Comparison of ENCODE assay signal across 8 cellular contexts in the genomic region with DNA sequence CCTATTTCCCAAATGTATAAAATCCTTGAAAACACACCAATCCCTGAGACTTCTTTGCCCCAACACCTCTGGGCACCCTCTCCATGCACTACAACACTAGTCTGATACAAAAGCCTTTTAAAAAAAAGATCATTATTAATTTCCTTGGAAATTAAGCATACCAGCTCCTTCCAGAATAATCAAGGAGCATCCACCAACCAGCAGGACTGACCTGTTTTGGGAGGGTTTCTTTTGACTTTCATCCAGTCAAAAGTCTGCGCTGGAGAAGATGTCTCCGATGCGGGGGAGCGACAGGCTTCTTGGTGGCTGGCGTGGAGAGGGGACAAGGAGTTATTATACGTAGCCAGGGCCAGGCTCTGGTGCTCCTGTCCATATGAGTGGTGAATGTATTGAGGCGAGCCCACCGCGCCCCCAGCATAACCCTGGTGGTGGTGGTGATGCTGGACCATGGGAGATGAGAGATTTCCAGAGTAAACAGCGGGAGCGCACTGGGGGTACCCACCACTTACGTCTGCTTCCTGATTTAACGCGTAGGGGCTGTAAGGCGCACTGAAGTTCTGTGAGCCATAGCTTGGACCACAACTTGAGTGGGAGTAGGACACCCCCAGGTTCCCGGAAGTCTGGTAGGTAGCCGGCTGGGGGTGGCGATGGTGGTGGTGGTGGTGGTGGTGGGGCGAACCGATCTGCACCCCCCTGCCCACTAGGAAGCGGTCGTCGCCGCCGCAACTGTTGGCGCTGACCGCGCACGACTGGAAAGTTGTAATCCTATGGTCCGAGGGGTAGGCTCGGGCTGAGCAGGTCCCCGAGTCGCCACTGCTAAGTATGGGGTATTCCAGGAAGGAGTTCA. TPM values are rescaled to one million over a fixed set of nuclear protein-coding genes. Genes with fewer than 3 reads are reported as not detected.
DNase-seq lines count a peak whose midpoint lies in the region; ATAC-seq, FAIRE-seq and TF ChIP-seq lines count a peak whose summit lies in the region.

No MANE protein-coding gene starts in this region.

- TF ChIP-seq RAD21 in A549 (conservative IDR thresholded peaks at IDR 0.05 in 1 of 2, IDR thresholded peaks at IDR 0.05 in 1 of 2): no peak

- H2AFZ ChIP-seq in GM23338: no peak overlapping the region

- no peaks in the 10 kb centered on the region for H3K36me3 Mint-ChIP-seq in GM23338 (ENCODE audit: low read depth)
- H3K36me3 Mint-ChIP-seq in T-helper 2 cell treated with Interferon-gamma antibody and Interleukin-4, amounts not matched to agents 5 μg/mL and 100 μg/mL, for 36 hours (ENCODE audit: low read depth): peaks cover 4% of the 10 kb centered on the region

- H3K27ac Mint-ChIP-seq in GM23338: no peak overlapping the region
- H3K27ac Mint-ChIP-seq in T-helper 2 cell treated with Interferon-gamma antibody and Interleukin-4, amounts not matched to agents 5 μg/mL and 100 μg/mL, for 36 hours: peak overlapping the region; percentile 49

- peaks cover 100% of the 10 kb centered on the region for H3K27me3 Mint-ChIP-seq in GM23338 (ENCODE audit: insufficient read depth, low read depth, poor library complexity)
- H3K27me3 Mint-ChIP-seq in T-helper 2 cell treated with Interferon-gamma antibody and Interleukin-4, amounts not matched to agents 5 μg/mL and 100 μg/mL, for 36 hours (ENCODE audit: low read depth): peaks cover 89% of the 10 kb centered on the region

- no peak for TF ChIP-seq EP300 in A549 (IDR thresholded peaks at IDR 0.05)

- H3K27ac ChIP-seq in A549: peak overlapping the region; percentile 91 to 93
- H3K27ac ChIP-seq in GM23338 (ENCODE audit: low read depth): no peak overlapping the region
- H3K27ac ChIP-seq in foreskin keratinocyte: no peak overlapping the region
- peak overlapping the region in 7 of 8 donors; percentile 89 to 97 (median 94) for H3K27ac ChIP-seq in spleen
- H3K27ac ChIP-seq in A673 (ENCODE audit: low read depth, low read length, poor library complexity, severe bottlenecking): no peak overlapping the region

- BruUV-seq in A673 (replicated peaks; lab: Mats Ljungman, UMichigan): no TSS peak

- no peaks in the 10 kb centered on the region for H3K79me2 ChIP-seq in GM23338 (replicated peaks; ENCODE audit: insufficient read depth)

- 45% methylated on average over 32 of the region's 33 CpGs for WGBS in A549 (ENCODE audit: missing lambda C conversion rate)
- 5 to 15% (median 9%) methylated on average over 17 to 33 of the region's 33 CpGs for WGBS in spleen, 5 donors

- peaks cover 46% of the 10 kb centered on the region for H3F3A ChIP-seq in GM23338 (replicated peaks; ENCODE audit: low read depth)

- H3K4me1 ChIP-seq in A549 (peaks cover 22% of the 10 kb centered on the region), GM23338 (ENCODE audit: insufficient read depth) (peaks cover 67% of the 10 kb centered on the region), foreskin keratinocyte (peaks cover 12% of the 10 kb centered on the region), spleen (peaks cover 21 to 60% (median 43%) of the 10 kb centered on the region in 6 donors), A673 (ENCODE audit: insufficient read depth, low read length, poor library complexity, severe bottlenecking) (peaks cover 10% of the 10 kb centered on the region)

- peaks cover 8% of the 10 kb centered on the region; the same call in 2 of the 3 replicates for H3K9me3 Mint-ChIP-seq in GM23338
- no peaks in the 10 kb centered on the region for H3K9me3 Mint-ChIP-seq in T-helper 2 cell treated with Interferon-gamma antibody and Interleukin-4, amounts not matched to agents 5 μg/mL and 100 μg/mL, for 36 hours

- H3K4me3 ChIP-seq in A549 (peak overlapping the region; percentile 91), GM23338 (peak overlapping the region; percentile 60), spleen (peak overlapping the region; percentile 70 to 97 (median 92)), A673 (ENCODE audit: low read depth, low read length, poor library complexity, severe bottlenecking) (no peak overlapping the region)

- peak in 1 of 2 experiments; percentile 52; a peak in 3 of 6 replicates for ATAC-seq in A549
- peak; percentile 13 for ATAC-seq in GM23338
- ATAC-seq in foreskin keratinocyte: peak; percentile 4
- no peak for ATAC-seq in left lobe of liver

- peaks cover 62% of the 10 kb centered on the region for H3K4me1 Mint-ChIP-seq in GM23338
- H3K4me1 Mint-ChIP-seq in T-helper 2 cell treated with Interferon-gamma antibody and Interleukin-4, amounts not matched to agents 5 μg/mL and 100 μg/mL, for 36 hours (ENCODE audit: low read depth): peaks cover 12% of the 10 kb centered on the region

- H3K9me3 ChIP-seq in A549 (no peaks in the 10 kb centered on the region), spleen (no peaks in the 10 kb centered on the region), A673 (ENCODE audit: low read depth, low read length, poor library complexity, severe bottlenecking) (no peaks in the 10 kb centered on the region)

- H4K20me1 ChIP-seq in GM23338 (replicated peaks; ENCODE audit: insufficient read depth): peaks cover 54% of the 10 kb centered on the region

- peak overlapping the region; percentile 69 for H3K4me3 Mint-ChIP-seq in GM23338
- peak overlapping the region; percentile 75 for H3K4me3 Mint-ChIP-seq in T-helper 2 cell treated with Interferon-gamma antibody and Interleukin-4, amounts not matched to agents 5 μg/mL and 100 μg/mL, for 36 hours

- CTCF ChIA-PET in A549 (lab: Yijun Ruan, JAX) (interaction anchor here (1.4 to 3.2 kb wide), 3 partner anchors 11 to 413 kb away, joined by 3 to 20 read pairs (median 4); no protein-coding TSS in a partner anchor), A673 (lab: Charles Lee) (no interaction called here)

- no peak for DNase-seq in A549 (ENCODE audit: low read depth in 1 of 2, low spot score in 1 of 2)
- DNase-seq in GM23338 (ENCODE audit: low spot score): peak; percentile 36
- no peak for DNase-seq in T-helper 2 cell treated with Interferon-gamma antibody and Interleukin-4, amounts not matched to agents 5 μg/mL and 100 μg/mL, for 36 hours (ENCODE audit: low spot score)
- DNase-seq in foreskin keratinocyte: peak in 1 of 2 donors; percentile 21
- DNase-seq in spleen: no peak
- DNase-seq in NCI-H1930 (lab: John Stamatoyannopoulos, UW): no peak
- DNase-seq in left lobe of liver (ENCODE audit: low spot score): no peak
- DNase-seq in A673 (ENCODE audit: low spot score): no peak

- POLR2A ChIA-PET in A549 (lab: Yijun Ruan, JAX) (interaction anchor here (1.4 to 1.6 kb wide), 2 partner anchors 12 to 231 kb away, joined by 6 to 8 read pairs; partner anchors contain the start of gene SKAP2), A673 (lab: Charles Lee; ENCODE audit: low non-redundant PET) (interaction anchor here (0.5 kb wide), 1 partner anchor 31 kb away, joined by 3 read pairs; no protein-coding TSS in a partner anchor)

- peak overlapping the region; percentile 82 for H3K4me2 ChIP-seq in A549
- H3K4me2 ChIP-seq in GM23338: peak overlapping the region; percentile 84; the same call in 1 of the 2 replicates

- H3K9me2 ChIP-seq in GM23338 (ENCODE audit: insufficient read depth): no peaks in the 10 kb centered on the region

- intact Hi-C loops in spleen (cut with DNase I; ENCODE audit: low total_unique reads) (loop anchor here (10.0 kb wide), 1 partner anchor 240 kb away; no protein-coding TSS in a partner anchor), A673 (cut with micrococcal nuclease; ENCODE audit: unreplicated experiment) (no loop called here)

- FAIRE-seq in A549 (lab: Jason Lieb, UNC): no peak

- TF ChIP-seq POLR2A in A549 (IDR thresholded peaks at IDR 0.05; ENCODE audit: low read length): no peak
- TF ChIP-seq POLR2A in spleen (IDR thresholded peaks at IDR 0.05): no peak

- H3K36me3 ChIP-seq in GM23338 (ENCODE audit: insufficient read depth): no peaks in the 10 kb centered on the region
- H3K36me3 ChIP-seq in spleen: peaks cover 0 to 15% (median 0%) of the 10 kb centered on the region in 6 donors
- H3K36me3 ChIP-seq in A673 (ENCODE audit: insufficient read depth, low read length, poor library complexity, severe bottlenecking): no peaks in the 10 kb centered on the region

- no peak for TF ChIP-seq CTCF in A549 (IDR thresholded peaks at IDR 0.05)
- no peak for TF ChIP-seq CTCF in GM23338 (conservative IDR thresholded peaks at IDR 0.05; ENCODE audit: low read depth in 2 of 2)
- TF ChIP-seq CTCF in foreskin keratinocyte (conservative IDR thresholded peaks at IDR 0.05): no peak
- no peak for TF ChIP-seq CTCF in spleen (IDR thresholded peaks at IDR 0.05 in 8 of 11, conservative IDR thresholded peaks at IDR 0.05 in 3 of 11)
- TF ChIP-seq CTCF in A673 (conservative IDR thresholded peaks at IDR 0.05; ENCODE audit: low read depth, low read length): no peak

- H3K27me3 ChIP-seq in GM23338 (ENCODE audit: insufficient read depth) (peaks cover 100% of the 10 kb centered on the region), foreskin keratinocyte (no peaks in the 10 kb centered on the region), spleen (replicated peaks in 1 of 7) (peaks cover 0 to 99% (median 12%) of the 10 kb centered on the region in 7 donors), A673 (replicated peaks; ENCODE audit: insufficient read depth, low read depth, low read length, poor library complexity) (peaks cover 100% of the 10 kb centered on the region)

RNA-seq across cellular contexts. Expression of gene HOXA1, which starts 0.5 kb away (rescaled TPM):
- polyA plus RNA-seq in A549 (2011; rRNA removed) (4.8 and 5.0 TPM in 2 replicates), A549 (2017; fragmentation: RNase III; extraction: RNeasy Plus Mini Kit Qiagen cat#74134 plus additional on column Dnase treatment) (2.6 to 3.0 TPM (median 2.8 TPM) in 3 replicates), GM23338 (2016; fragmentation: Nextera tagmentation; extraction: Ambion mirVana) (not detected in 2 replicates), foreskin keratinocyte (6.3 and 8.2 TPM in 2 replicates), spleen (1 to 10 TPM in 1 of 3 donors, under 1 TPM in 2; 0.33 to 1.3 (median 0.82) TPM)
- 3.3 and 3.5 TPM in 2 replicates for polyA plus RNA-seq in A549 (2012; cell fraction: cytosol; rRNA removed)
- polyA plus RNA-seq in A549 (2012; cell fraction: nucleus; rRNA removed): 2.0 and 2.5 TPM in 2 replicates
- 2.5 and 3.2 TPM in 2 replicates for polyA minus RNA-seq in A549 (2011; rRNA and poly(A)+ RNA removed)
- total RNA-seq in GM23338 (2014; rRNA removed; shearing (Covaris generic)): not detected in 2 replicates
- total RNA-seq in foreskin keratinocyte (7.5 and 8.3 TPM in 2 replicates), spleen (1 to 10 TPM; 1.1 to 4.1 (median 1.7) TPM), left lobe of liver (0.08 TPM), A673 (2021) (not detected in 2 replicates)

RNA-seq across cellular contexts. Expression of gene HOXA2, which starts 7.2 kb away (rescaled TPM):
- polyA plus RNA-seq in A549 (2011; rRNA removed) (2.1 and 2.4 TPM in 2 replicates), A549 (2017; fragmentation: RNase III; extraction: RNeasy Plus Mini Kit Qiagen cat#74134 plus additional on column Dnase treatment) (1.3 to 1.5 TPM (median 1.4 TPM) in 3 replicates), GM23338 (2016; fragmentation: Nextera tagmentation; extraction: Ambion mirVana) (not detected in 2 replicates), foreskin keratinocyte (0.27 and 0.46 TPM in 2 replicates), spleen (under 1 TPM; 0.41 to 0.83 (median 0.55) TPM)
- polyA plus RNA-seq in A549 (2012; cell fraction: cytosol; rRNA removed): 1.1 and 1.2 TPM in 2 replicates
- 4.0 and 5.5 TPM in 2 replicates for polyA plus RNA-seq in A549 (2012; cell fraction: nucleus; rRNA removed)
- 0.83 TPM in 2 replicates for polyA minus RNA-seq in A549 (2011; rRNA and poly(A)+ RNA removed)
- not detected in 2 replicates for total RNA-seq in GM23338 (2014; rRNA removed; shearing (Covaris generic))
- total RNA-seq in foreskin keratinocyte (0.25 and 0.31 TPM in 2 replicates), spleen (1 to 10 TPM in 4 of 7 donors, under 1 TPM in 3; 0.70 to 2.8 (median 1.3) TPM), left lobe of liver (0.15 TPM), A673 (2021) (not detected in 2 replicates)

RNA-seq across cellular contexts. Expression of gene HOXA4, which starts 35.3 kb away (rescaled TPM):
- polyA plus RNA-seq in A549 (2011; rRNA removed) (2.6 and 2.8 TPM in 2 replicates), A549 (2017; fragmentation: RNase III; extraction: RNeasy Plus Mini Kit Qiagen cat#74134 plus additional on column Dnase treatment) (2.1 to 3.0 TPM (median 2.3 TPM) in 3 replicates), GM23338 (2016; fragmentation: Nextera tagmentation; extraction: Ambion mirVana) (not detected in 2 replicates), foreskin keratinocyte (1.3 and 2.3 TPM in 2 replicates), spleen (1 to 10 TPM; 2.1 to 5.9 (median 3.6) TPM)
- polyA plus RNA-seq in A549 (2012; cell fraction: cytosol; rRNA removed): 3.3 TPM in 2 replicates
- 1.7 and 3.5 TPM in 2 replicates for polyA plus RNA-seq in A549 (2012; cell fraction: nucleus; rRNA removed)
- 1.7 and 1.8 TPM in 2 replicates for polyA minus RNA-seq in A549 (2011; rRNA and poly(A)+ RNA removed)
- not detected in 2 replicates for total RNA-seq in GM23338 (2014; rRNA removed; shearing (Covaris generic))
- total RNA-seq in foreskin keratinocyte (0.82 and 1.6 TPM in 2 replicates), spleen (10 to 100 TPM in 1 of 7 donors, 1 to 10 TPM in 6; 2.7 to 10.8 (median 4.6) TPM), left lobe of liver (0.43 TPM), A673 (2021) (not detected in 2 replicates)

RNA-seq across cellular contexts. Expression of gene HOXA5, which starts 48.2 kb away (rescaled TPM):
- polyA plus RNA-seq in A549 (2011; rRNA removed): 6.3 and 6.5 TPM in 2 replicates
- 4.4 and 5.0 TPM in 2 replicates for polyA plus RNA-seq in A549 (2012; cell fraction: cytosol; rRNA removed)
- 4.4 and 4.9 TPM in 2 replicates for polyA plus RNA-seq in A549 (2012; cell fraction: nucleus; rRNA removed)
- 2.9 to 4.9 TPM (median 4.0 TPM) in 3 replicates for polyA plus RNA-seq in A549 (2017; fragmentation: RNase III; extraction: RNeasy Plus Mini Kit Qiagen cat#74134 plus additional on column Dnase treatment)
- 2.5 and 3.1 TPM in 2 replicates for polyA minus RNA-seq in A549 (2011; rRNA and poly(A)+ RNA removed)
- total RNA-seq in GM23338 (2014; rRNA removed; shearing (Covaris generic)): not detected in 2 replicates
- polyA plus RNA-seq in GM23338 (2016; fragmentation: Nextera tagmentation; extraction: Ambion mirVana): not detected in 2 replicates
- 3.8 and 4.3 TPM in 2 replicates for total RNA-seq in foreskin keratinocyte
- polyA plus RNA-seq in foreskin keratinocyte: 2.4 and 3.0 TPM in 2 replicates
- 1 to 10 TPM; 3.0 to 9.3 (median 6.9) TPM for total RNA-seq in spleen
- polyA plus RNA-seq in spleen: 1 to 10 TPM; 1.6 to 2.3 (median 2.2) TPM
- 0.50 TPM for total RNA-seq in left lobe of liver
- total RNA-seq in A673 (2021): not detected in 2 replicates

RNA-seq across cellular contexts. Expression of gene HOXA6, which starts 52.3 kb away (rescaled TPM):
- polyA plus RNA-seq in A549 (2011; rRNA removed): 0.78 and 0.90 TPM in 2 replicates
- 1.9 and 2.0 TPM in 2 replicates for polyA plus RNA-seq in A549 (2012; cell fraction: cytosol; rRNA removed)
- polyA plus RNA-seq in A549 (2012; cell fraction: nucleus; rRNA removed): 2.5 and 3.2 TPM in 2 replicates
- 1.6 to 2.2 TPM (median 2.1 TPM) in 3 replicates for polyA plus RNA-seq in A549 (2017; fragmentation: RNase III; extraction: RNeasy Plus Mini Kit Qiagen cat#74134 plus additional on column Dnase treatment)
- polyA minus RNA-seq in A549 (2011; rRNA and poly(A)+ RNA removed): 0.58 and 2.0 TPM in 2 replicates
- total RNA-seq in GM23338 (2014; rRNA removed; shearing (Covaris generic)): not detected in 2 replicates
- polyA plus RNA-seq in GM23338 (2016; fragmentation: Nextera tagmentation; extraction: Ambion mirVana): not detected in 2 replicates
- total RNA-seq in foreskin keratinocyte: 2.6 and 3.4 TPM in 2 replicates
- 0.31 and 0.40 TPM in 2 replicates for polyA plus RNA-seq in foreskin keratinocyte
- 1 to 10 TPM in 5 of 7 donors, under 1 TPM in 2; 0.38 to 2.0 (median 1.4) TPM for total RNA-seq in spleen
- under 1 TPM in 1 of 3 donors, not detected in 2; 0.26 TPM for polyA plus RNA-seq in spleen
- not detected for total RNA-seq in left lobe of liver
- total RNA-seq in A673 (2021): not detected in 2 replicates

Comparison
In these comparisons a context has a peak if more than half of its experiments do, and no peak if none do; other contexts are left out.
1. H3K27ac ChIP-seq: peak in A549 (2 of 2) and spleen (7 of 8); none in GM23338 (single experiment), foreskin keratinocyte (single experiment) and A673 (single experiment).